ENCODE assay signal across 31 cellular contexts in the genomic region with DNA sequence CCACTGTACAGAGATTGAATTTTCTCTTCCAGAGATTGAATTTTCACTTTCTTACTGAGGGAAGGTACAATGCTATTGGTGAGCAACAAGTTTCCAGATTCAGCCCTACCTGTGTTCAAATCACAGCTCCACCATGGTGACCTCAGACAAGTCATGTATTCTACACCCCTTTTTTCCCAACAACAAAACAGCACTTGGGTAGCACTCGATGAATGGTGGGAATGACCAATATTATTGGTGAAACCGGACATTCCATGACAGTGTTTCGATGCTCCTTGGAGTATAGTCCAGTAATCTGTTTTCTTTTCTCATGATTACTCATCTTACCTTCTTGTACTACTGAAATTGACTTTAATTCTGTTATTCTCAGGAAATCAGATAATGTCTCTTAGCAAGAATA.
"Had no signal": no experiment of that assay in that cellular context is flagged by ENCODE, and none has a peak within 500 bp of the region (broad histone marks: within the 10 kb centered on the region; RNA-seq: fewer than 3 reads in every experiment).

No MANE protein-coding gene starts in this region.

- ATAC-seq: activated CD4-positive, CD25-positive, alpha-beta regulatory T cell treated with anti-CD3 and anti-CD28 coated beads, Interleukin-2, amount 50 U/mL, for 24 hours; activated CD8-positive, alpha-beta T cell treated with anti-CD3 and anti-CD28 coated beads for 36 hours; activated T-cell treated with anti-CD3 and anti-CD28 coated beads, Interleukin-2, amount 50 U/mL, for 4 hours; activated T-helper 17 cell treated with anti-CD3 and anti-CD28 coated beads, Interleukin-2, amount 50 U/mL, for 72 hours; body of pancreas; esophagus mucosa; foreskin keratinocyte; gastrocnemius medialis; heart left ventricle; T-helper 17 cell; WTC11 had no signal

- H3K4me1 ChIP-seq: body of pancreas, foreskin keratinocyte, gastrocnemius medialis, heart left ventricle had no signal

- H3K9me3 ChIP-seq: body of pancreas, gastrocnemius medialis had no signal

- H3K27ac ChIP-seq: body of pancreas, foreskin keratinocyte, gastrocnemius medialis, heart left ventricle, VCaP had no signal

- FAIRE-seq: astrocyte, colon had no signal

- H3K4me3 ChIP-seq: body of pancreas, gastrocnemius medialis, heart left ventricle had no signal

- DNase-seq: activated CD4-positive, alpha-beta T cell treated with anti-CD3 and anti-CD28 coated beads for 48 hours; activated CD4-positive, alpha-beta T cell treated with anti-CD3 and anti-CD28 coated beads, Interleukin-2, amount 50 U/mL, for 1 hour; activated CD4-positive, alpha-beta T cell treated with anti-CD3 and anti-CD28 coated beads, Interleukin-2, amount 50 U/mL, for 48 hours; activated CD8-positive, alpha-beta memory T cell treated with anti-CD3 and anti-CD28 coated beads for 24 hours; activated CD8-positive, alpha-beta T cell treated with anti-CD3 and anti-CD28 coated beads for 36 hours; activated effector memory CD4-positive, alpha-beta T cell treated with Interleukin-2 at 50 U/mL for 16 hours; activated gamma-delta T cell treated with Interleukin-2 at 50 U/mL for 16 hours; activated naive CD4-positive, alpha-beta T cell treated with anti-CD3 and anti-CD28 coated beads, Interleukin-2, amount 50 U/mL, for 16 hours; activated naive CD4-positive, alpha-beta T cell treated with Interleukin-2 at 50 U/mL for 16 hours; activated T-cell treated with anti-CD3 and anti-CD28 coated beads, Interleukin-2, amount 50 U/mL, for 4 hours; amniotic stem cell; anterior cingulate cortex; body of pancreas; caudate nucleus; cortex of kidney; dermis blood vessel endothelial cell; effector CD8-positive, alpha-beta T cell; endodermal cell; foreskin keratinocyte; gastrocnemius medialis; glutamatergic neuron; heart left ventricle; T-helper 1 cell; T-helper 17 cell had no signal

- H3K27me3 ChIP-seq: body of pancreas, gastrocnemius medialis had no signal

- H3K36me3 ChIP-seq: gastrocnemius medialis, heart left ventricle had no signal
